1 cellular context compared by ENCODE assay signal in the genomic region with DNA sequence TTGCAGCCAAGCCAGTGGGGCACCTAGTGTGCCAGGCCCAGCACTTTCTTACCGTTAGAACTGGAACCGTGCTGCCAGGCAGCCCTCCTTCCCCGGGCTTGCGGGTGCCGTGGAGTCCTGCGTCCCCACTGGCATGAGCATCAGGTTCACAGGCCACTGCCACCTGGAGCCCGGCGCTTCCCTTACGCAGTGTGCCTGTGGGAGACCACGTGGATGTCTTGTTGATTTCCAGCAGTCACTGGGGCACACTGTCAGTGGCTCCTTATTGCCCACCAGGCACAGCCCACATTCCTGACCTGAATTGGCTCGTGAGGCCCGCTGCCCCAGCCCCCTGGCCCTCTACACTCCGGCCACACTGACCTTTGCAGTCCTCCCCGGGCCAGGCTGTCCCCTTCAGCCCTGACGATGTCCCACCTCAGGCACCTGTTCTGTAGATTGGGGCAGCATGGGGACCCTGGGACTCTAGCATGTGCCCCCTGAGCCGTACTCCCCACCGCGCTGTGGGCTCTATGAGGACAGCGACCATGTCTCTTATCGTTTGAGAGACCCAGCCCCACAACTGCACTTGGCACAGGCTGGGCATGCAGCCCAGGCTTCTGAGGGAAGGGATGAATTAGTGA.
TF ChIP-seq lines count a peak whose summit lies in the region.

No MANE protein-coding gene starts in this region.

TF ChIP-seq in IMR-90, 13 proteins besides CTCF, POLR2A, EP300 and RAD21:
- TF ChIP-seq USF2 (IDR thresholded peaks at IDR 0.05; ENCODE audit: low read depth, low read length) (no peak), MAFK (IDR thresholded peaks at IDR 0.05; ENCODE audit: low read depth, low read length) (no peak), NFE2L2 (IDR thresholded peaks at IDR 0.05; ENCODE audit: low read depth, low read length) (no peak), FOS (IDR thresholded peaks at IDR 0.05; ENCODE audit: low read depth, low read length) (no peak), CHD1 (IDR thresholded peaks at IDR 0.05; ENCODE audit: low read depth, low read length) (no peak), MAZ (IDR thresholded peaks at IDR 0.05; ENCODE audit: borderline replicate concordance, low read depth, low read length) (no peak), RCOR1 (IDR thresholded peaks at IDR 0.05; ENCODE audit: insufficient replicate concordance, low read length) (no peak), CEBPB (IDR thresholded peaks at IDR 0.05; ENCODE audit: low read depth, low read length) (no peak), RFX5 (IDR thresholded peaks at IDR 0.05; ENCODE audit: low read depth, low read length) (no peak), SMC3 (IDR thresholded peaks at IDR 0.05; ENCODE audit: low read depth, low read length) (no peak), MXI1 (IDR thresholded peaks at IDR 0.05; ENCODE audit: borderline replicate concordance, low read depth, low read length) (no peak), BHLHE40 (IDR thresholded peaks at IDR 0.05; ENCODE audit: low read depth, low read length) (no peak)
- TF ChIP-seq, protein P1, sequence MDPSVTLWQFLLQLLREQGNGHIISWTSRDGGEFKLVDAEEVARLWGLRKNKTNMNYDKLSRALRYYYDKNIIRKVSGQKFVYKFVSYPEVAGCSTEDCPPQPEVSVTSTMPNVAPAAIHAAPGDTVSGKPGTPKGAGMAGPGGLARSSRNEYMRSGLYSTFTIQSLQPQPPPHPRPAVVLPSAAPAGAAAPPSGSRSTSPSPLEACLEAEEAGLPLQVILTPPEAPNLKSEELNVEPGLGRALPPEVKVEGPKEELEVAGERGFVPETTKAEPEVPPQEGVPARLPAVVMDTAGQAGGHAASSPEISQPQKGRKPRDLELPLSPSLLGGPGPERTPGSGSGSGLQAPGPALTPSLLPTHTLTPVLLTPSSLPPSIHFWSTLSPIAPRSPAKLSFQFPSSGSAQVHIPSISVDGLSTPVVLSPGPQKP (IDR thresholded peaks at IDR 0.05; ENCODE audit: borderline replicate concordance, low read depth, low read length) = no peak
